In genomic region chr10:84076047-84076388, GRCh38 we compare ENCODE assay signal across 9 cellular contexts.
DNase-seq lines count a peak whose midpoint lies in the region; ATAC-seq and TF ChIP-seq lines count a peak whose summit lies in the region.
"Had no signal": no experiment of that assay in that cellular context is flagged by ENCODE, and none has a peak within 500 bp of the region (broad histone marks: within the 10 kb centered on the region; RNA-seq: fewer than 3 reads in every experiment).

No MANE protein-coding gene starts in this region.

- in situ Hi-C loops in astrocyte of the spinal cord (cut with HindIII; ENCODE audit: low sequenced_read_pairs), result no loop called here

- DNase-seq in GM04504 (ENCODE audit: low read depth) (peak; percentile 74), astrocyte of the spinal cord (ENCODE audit: low read depth, low spot score) (peak; percentile 54), left ventricle myocardium superior (no peak), skeletal muscle cell (ENCODE audit: low read depth) (peak; percentile 30), middle frontal gyrus (ENCODE audit: extremely low spot score, low spot score) (no peak), HuH-7.5 (ENCODE audit: low spot score) (no peak), Ammon's horn (ENCODE audit: low spot score) (no peak)
- DNase-seq in activated CD4-positive, CD25-positive, alpha-beta regulatory T cell treated with anti-CD3 and anti-CD28 coated beads, Interleukin-2, amount 50 U/mL, for 72 hours, result no peak
- DNase-seq: NK-92 treated with Interleukin-12 subunit alpha and Interleukin-12 subunit beta, amount 100 ng/mL, for 24 hours had no signal

- peak; percentile 92 for ATAC-seq in left ventricle myocardium superior

- intact Hi-C loops in left ventricle myocardium superior (cut with micrococcal nuclease), result no loop called here

- TF ChIP-seq CTCF in astrocyte of the spinal cord (IDR thresholded peaks at IDR 0.05; ENCODE audit: low read depth, low read length), result no peak

- H3K4me3 ChIP-seq in astrocyte of the spinal cord (ENCODE audit: low read depth, low read length) (no peak overlapping the region), skeletal muscle cell (ENCODE audit: low read depth, low read length) (no peak overlapping the region)

Comparison
In these comparisons a context has a peak if more than half of its experiments do, and no peak if none do; other contexts are left out.
1. DNase-seq: peak in GM04504 (single experiment), astrocyte of the spinal cord (single experiment) and skeletal muscle cell (single experiment); none in left ventricle myocardium superior (single experiment), middle frontal gyrus (single experiment), HuH-7.5 (single experiment), Ammon's horn (single experiment) and activated CD4-positive, CD25-positive, alpha-beta regulatory T cell treated with anti-CD3 and anti-CD28 coated beads, Interleukin-2, amount 50 U/mL, for 72 hours (single experiment).